11 cellular contexts compared by ENCODE assay signal in the genomic region with DNA sequence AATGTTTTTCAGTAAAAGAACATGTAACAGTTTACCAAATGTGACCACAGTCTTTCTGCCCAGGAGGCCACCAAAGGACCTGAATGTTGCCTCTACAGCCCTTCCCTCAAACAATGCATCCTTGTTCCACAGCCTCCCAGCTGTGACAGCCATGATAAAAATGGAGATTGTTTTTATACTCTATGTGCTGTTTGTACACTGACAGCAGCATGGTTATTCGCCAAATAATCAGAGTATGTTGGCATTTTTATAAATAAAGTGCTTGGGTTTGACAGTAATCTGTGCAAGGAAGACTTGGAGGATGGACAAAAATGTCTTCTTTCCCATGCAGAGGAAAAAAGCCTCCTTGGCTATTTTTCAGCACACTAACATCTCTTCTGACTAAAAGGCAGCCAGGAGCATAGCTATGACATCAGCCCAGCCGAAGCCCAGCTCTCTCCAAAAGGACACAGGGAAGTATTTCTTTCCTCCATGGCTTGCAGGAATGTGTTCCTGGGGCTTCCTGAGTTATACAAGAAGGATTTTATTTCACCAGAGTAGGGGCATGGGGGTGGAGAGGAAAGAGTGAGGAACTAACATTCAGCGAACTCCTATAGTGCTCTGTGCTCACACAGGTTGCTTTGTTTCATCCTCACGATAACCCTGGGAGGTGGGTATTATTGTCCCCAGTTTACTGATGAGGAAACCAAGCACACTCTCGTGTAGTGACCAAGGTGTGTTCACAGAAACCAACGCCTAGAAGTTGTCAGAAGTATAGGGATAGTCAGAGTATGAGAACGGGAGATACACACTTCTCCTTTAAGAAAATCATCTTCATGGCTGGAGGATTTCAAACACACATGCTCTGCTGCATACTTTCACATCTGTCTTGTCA.
DNase-seq lines count a peak whose midpoint lies in the region; ATAC-seq, FAIRE-seq and TF ChIP-seq lines count a peak whose summit lies in the region.
"Had no signal": no experiment of that assay in that cellular context is flagged by ENCODE, and none has a peak within 500 bp of the region (broad histone marks: within the 10 kb centered on the region; RNA-seq: fewer than 3 reads in every experiment).

No MANE protein-coding gene starts in this region.

- H3K9me3 ChIP-seq in left ventricle myocardium inferior (replicated peaks) (no peaks in the 10 kb centered on the region), pancreas (no peaks in the 10 kb centered on the region), small intestine (ENCODE audit: control insufficient read depth, low read depth) (no peaks in the 10 kb centered on the region), adrenal gland (replicated peaks in 1 of 3) (no peaks in the 10 kb centered on the region)

- WGBS in pancreas, 2 donors = 61 to 70% methylated on average over 7 of the region's 7 CpGs
- 56 to 81% (median 67%) methylated on average over 7 of the region's 7 CpGs for WGBS in small intestine, 3 donors
- WGBS in adrenal gland, 4 donors = 54 to 59% (median 55%) methylated on average over 7 of the region's 7 CpGs

- H3K4me3 ChIP-seq in left ventricle myocardium inferior (peak overlapping the region; percentile 45), pancreas (no peak overlapping the region), small intestine (ENCODE audit: low read depth in 1 of 2, low read length in 2 of 2) (no peak overlapping the region), adrenal gland (no peak overlapping the region)
- H3K4me3 ChIP-seq: SK-N-MC had no signal

- intact Hi-C loops in CD14-positive monocyte (cut with micrococcal nuclease) (no loop called here), left ventricle myocardium inferior (cut with micrococcal nuclease) (no loop called here), pancreas (cut with DNase I) (no loop called here), adrenal gland (cut with DNase I) (no loop called here)

- DNase-seq in CD14-positive monocyte (ENCODE audit: low spot score) (no peak), left ventricle myocardium inferior (peak; percentile 33), pancreas (no peak), small intestine (no peak), adrenal gland (no peak)
- DNase-seq in activated T-cell treated with anti-CD3 and anti-CD28 coated beads, Interleukin-2, amount 50 U/mL, for 24 hours = no peak
- DNase-seq: activated CD4-positive, alpha-beta memory T cell treated with anti-CD3 and anti-CD28 coated beads for 36 hours had no signal

- FAIRE-seq in pancreas (lab: Jason Lieb, UNC) = no peak
- no peak for FAIRE-seq in small intestine (lab: Jason Lieb, UNC)
- FAIRE-seq: G401.6 had no signal

- TF ChIP-seq CTCF in CD14-positive monocyte (IDR thresholded peaks at IDR 0.05) = no peak
- TF ChIP-seq CTCF in brain (conservative IDR thresholded peaks at IDR 0.05) = no peak
- TF ChIP-seq CTCF in left ventricle myocardium inferior (IDR thresholded peaks at IDR 0.05; ENCODE audit: borderline replicate concordance) = no peak
- TF ChIP-seq CTCF in pancreas (IDR thresholded peaks at IDR 0.05) = no peak
- no peak for TF ChIP-seq CTCF in adrenal gland (IDR thresholded peaks at IDR 0.05)

- H3K4me1 Mint-ChIP-seq in CD14-positive monocyte (peaks cover 37% of the 10 kb centered on the region), brain (peaks cover 13% of the 10 kb centered on the region)
- H3K4me1 Mint-ChIP-seq in activated T-cell treated with anti-CD3 and anti-CD28 coated beads, Interleukin-2, amount 50 U/mL, for 24 hours (ENCODE audit: low read depth) = no peaks in the 10 kb centered on the region

- peaks cover 24% of the 10 kb centered on the region for H3K4me1 ChIP-seq in left ventricle myocardium inferior
- peaks cover 0 to 8% (median 6%) of the 10 kb centered on the region in 3 donors for H3K4me1 ChIP-seq in pancreas
- no peaks in the 10 kb centered on the region for H3K4me1 ChIP-seq in small intestine (ENCODE audit: control insufficient read depth in 2 of 2, insufficient read depth in 1 of 2, low read depth in 1 of 2, low read length in 1 of 2)
- H3K4me1 ChIP-seq in adrenal gland (replicated peaks in 1 of 2) = no peaks in the 10 kb centered on the region

- H3K27ac Mint-ChIP-seq in CD14-positive monocyte = peak overlapping the region in 1 of 7 donors; percentile 68
- H3K27ac Mint-ChIP-seq in brain = peak overlapping the region in 3 of 5 experiments; percentile 40 to 69 (median 43)
- H3K27ac Mint-ChIP-seq in activated T-cell treated with anti-CD3 and anti-CD28 coated beads, Interleukin-2, amount 50 U/mL, for 24 hours = no peak overlapping the region
- H3K27ac Mint-ChIP-seq: activated CD4-positive, alpha-beta memory T cell treated with anti-CD3 and anti-CD28 coated beads for 36 hours had no signal

- H3K27me3 Mint-ChIP-seq in CD14-positive monocyte (ENCODE audit: low read depth in 3 of 3) = peaks cover 2 to 5% (median 4%) of the 10 kb centered on the region in 3 donors
- H3K27me3 Mint-ChIP-seq in brain = peaks cover 3% of the 10 kb centered on the region
- peaks cover 6% of the 10 kb centered on the region for H3K27me3 Mint-ChIP-seq in activated T-cell treated with anti-CD3 and anti-CD28 coated beads, Interleukin-2, amount 50 U/mL, for 24 hours

- H3K36me3 ChIP-seq in left ventricle myocardium inferior = no peaks in the 10 kb centered on the region
- no peaks in the 10 kb centered on the region for H3K36me3 ChIP-seq in pancreas
- no peaks in the 10 kb centered on the region for H3K36me3 ChIP-seq in small intestine (ENCODE audit: control insufficient read depth in 2 of 2, insufficient read depth in 2 of 2, low read length in 2 of 2)
- H3K36me3 ChIP-seq in adrenal gland (replicated peaks in 1 of 2) = no peaks in the 10 kb centered on the region

- H3K4me3 Mint-ChIP-seq in CD14-positive monocyte = peak overlapping the region; percentile 56 to 78
- H3K4me3 Mint-ChIP-seq in brain = no peak overlapping the region
- no peak overlapping the region for H3K4me3 Mint-ChIP-seq in activated T-cell treated with anti-CD3 and anti-CD28 coated beads, Interleukin-2, amount 50 U/mL, for 24 hours
- H3K4me3 Mint-ChIP-seq: activated CD4-positive, alpha-beta memory T cell treated with anti-CD3 and anti-CD28 coated beads for 36 hours had no signal

- H3K27me3 ChIP-seq in left ventricle myocardium inferior (ENCODE audit: low read depth) (no peaks in the 10 kb centered on the region), pancreas (no peaks in the 10 kb centered on the region), small intestine (ENCODE audit: control insufficient read depth in 2 of 2, insufficient read depth in 2 of 2, low read length in 2 of 2) (no peaks in the 10 kb centered on the region), adrenal gland (no peaks in the 10 kb centered on the region)

- H3K9me3 Mint-ChIP-seq in CD14-positive monocyte (peaks cover 0 to 3% (median 0%) of the 10 kb centered on the region in 7 donors), brain (no peaks in the 10 kb centered on the region)
- H3K9me3 Mint-ChIP-seq in activated T-cell treated with anti-CD3 and anti-CD28 coated beads, Interleukin-2, amount 50 U/mL, for 24 hours = no peaks in the 10 kb centered on the region
- H3K9me3 Mint-ChIP-seq: activated CD4-positive, alpha-beta memory T cell treated with anti-CD3 and anti-CD28 coated beads for 36 hours had no signal

- H3K27ac ChIP-seq in left ventricle myocardium inferior (replicated peaks) = peak overlapping the region; percentile 66
- H3K27ac ChIP-seq in pancreas = no peak overlapping the region
- no peak overlapping the region for H3K27ac ChIP-seq in small intestine (ENCODE audit: low read depth in 1 of 2, low read length in 1 of 2)
- H3K27ac ChIP-seq in adrenal gland = no peak overlapping the region
- H3K27ac ChIP-seq: SK-N-MC had no signal

- no peak for TF ChIP-seq POLR2A in adrenal gland (IDR thresholded peaks at IDR 0.05)

- no peaks in the 10 kb centered on the region for H3K36me3 Mint-ChIP-seq in CD14-positive monocyte
- H3K36me3 Mint-ChIP-seq in brain = no peaks in the 10 kb centered on the region
- H3K36me3 Mint-ChIP-seq in activated T-cell treated with anti-CD3 and anti-CD28 coated beads, Interleukin-2, amount 50 U/mL, for 24 hours (ENCODE audit: low read depth) = no peaks in the 10 kb centered on the region
- H3K36me3 Mint-ChIP-seq: activated CD4-positive, alpha-beta memory T cell treated with anti-CD3 and anti-CD28 coated beads for 36 hours had no signal

- ATAC-seq in pancreas (peak; percentile 49 to 69 (median 62)), HG03571 (IDR thresholded peaks at IDR 0.05; ENCODE audit: unreplicated experiment) (no peak)

Comparison
In these comparisons a context has a peak if more than half of its experiments do, and no peak if none do; other contexts are left out.
1. H3K4me3 Mint-ChIP-seq: peak in CD14-positive monocyte (2 of 2); none in brain (0 of 5) and activated T-cell treated with anti-CD3 and anti-CD28 coated beads, Interleukin-2, amount 50 U/mL, for 24 hours (single experiment).